Comparison of ENCODE assay signal across 1 cellular context in genomic region chr17:74921769-74922168, GRCh38.
TF ChIP-seq lines count a peak whose summit lies in the region.

No MANE protein-coding gene starts in this region.

TF ChIP-seq in SK-N-SH treated with all-trans-retinoic acid at 6 μM for 48 hours, 23 proteins besides CTCF, POLR2A, EP300 and RAD21:
- TF ChIP-seq PPARA (CRISPR knock-in tag; IDR thresholded peaks at IDR 0.05; ENCODE audit: borderline replicate concordance) (no peak), ZNF70 (CRISPR knock-in tag; IDR thresholded peaks at IDR 0.05) (no peak), TSHZ2 (CRISPR knock-in tag; IDR thresholded peaks at IDR 0.05) (no peak), CREB5 (CRISPR knock-in tag; IDR thresholded peaks at IDR 0.05; ENCODE audit: low read depth) (no peak), CSDC2 (CRISPR knock-in tag; IDR thresholded peaks at IDR 0.05) (no peak), CSRNP3 (CRISPR knock-in tag; IDR thresholded peaks at IDR 0.05) (no peak)
